ENCODE assay signal across 8 cellular contexts in the genomic region with DNA sequence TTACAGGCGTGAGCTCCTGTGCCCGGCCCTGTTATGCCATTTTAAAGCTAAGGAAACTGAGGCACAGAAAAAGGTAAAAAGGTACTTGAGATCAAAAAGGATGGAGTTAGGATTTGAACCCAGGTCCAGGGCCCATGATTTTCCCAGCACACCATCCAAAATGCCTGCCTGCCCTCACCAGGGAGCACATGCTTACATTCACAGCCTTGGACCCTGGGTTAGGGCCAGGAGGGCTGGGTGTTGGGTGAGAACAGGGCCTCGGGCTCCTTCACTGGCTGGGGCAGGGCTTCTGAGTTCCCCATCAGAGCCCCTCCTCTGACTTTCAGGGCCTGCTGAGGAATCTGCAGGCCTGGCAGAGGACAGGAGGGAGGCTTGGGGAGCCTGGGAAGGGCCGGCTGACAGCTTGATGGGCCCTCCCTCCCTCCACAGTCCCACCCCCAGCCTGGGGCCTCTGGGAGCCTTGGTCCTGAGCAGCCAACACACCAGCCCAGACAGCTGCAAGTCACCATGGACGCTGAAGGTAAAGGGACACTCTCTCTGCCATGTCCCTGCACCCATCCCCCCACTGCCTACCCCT. TPM values are rescaled to one million over a fixed set of nuclear protein-coding genes. Genes with fewer than 3 reads are reported as not detected.
DNase-seq lines count a peak whose midpoint lies in the region; ATAC-seq and TF ChIP-seq lines count a peak whose summit lies in the region.

A gene (plus strand): TSS at position 490 of the 577 bp plus-strand sequence. CDS start 18 bp downstream, at position 508.

- H3K36me3 ChIP-seq in PC-9 (ENCODE audit: low read depth) (peaks cover 6% of the 10 kb centered on the region; the same call in 1 of the 2 replicates), liver (ENCODE audit: control insufficient read depth in 4 of 4, insufficient read depth in 3 of 4, low read depth in 1 of 4, low read length in 3 of 4) (peaks cover 0 to 2% (median 0%) of the 10 kb centered on the region in 4 donors), thoracic aorta (no peaks in the 10 kb centered on the region)

- H3K4me1 ChIP-seq in PC-9 (replicated peaks; ENCODE audit: insufficient read depth) = peaks cover 14% of the 10 kb centered on the region
- H3K4me1 ChIP-seq in liver (ENCODE audit: control insufficient read depth in 4 of 4, insufficient read depth in 4 of 4, low read length in 3 of 4) = peaks cover 3 to 16% (median 8%) of the 10 kb centered on the region in 4 donors
- peaks cover 0 to 5% of the 10 kb centered on the region in 2 donors for H3K4me1 ChIP-seq in thoracic aorta (ENCODE audit: control insufficient read depth in 1 of 2, low read depth in 2 of 2)

- peak within 1 kb of the TSS; percentile 71 to 87 for H3K9ac ChIP-seq in liver (ENCODE audit: low read depth in 1 of 2, low read length in 2 of 2)

- BruUV-seq in PC-9 (replicated peaks; lab: Mats Ljungman, UMichigan) = no TSS peak

- H2AFZ ChIP-seq in PC-9 = peak within 1 kb of the TSS; percentile 77

- peaks cover 45% of the 10 kb centered on the region for H3K79me2 ChIP-seq in PC-9 (ENCODE audit: low read depth)

- peaks cover 13% of the 10 kb centered on the region; the same call in 1 of the 2 replicates for H3F3A ChIP-seq in PC-9 (ENCODE audit: insufficient read depth, low read depth)

- TF ChIP-seq RAD21 in liver (IDR thresholded peaks at IDR 0.05) = no peak

- H3K27ac ChIP-seq in PC-9 (peak within 1 kb of the TSS; percentile 81), coronary artery (no peak within 1 kb of the TSS), liver (ENCODE audit: low read depth in 1 of 2, low read length in 2 of 2) (peak within 1 kb of the TSS; percentile 82 to 93), thoracic aorta (no peak within 1 kb of the TSS)

- no peaks in the 10 kb centered on the region for H3K9me3 ChIP-seq in PC-9 (ENCODE audit: insufficient read depth, low read depth)
- no peaks in the 10 kb centered on the region for H3K9me3 ChIP-seq in liver (ENCODE audit: control insufficient read depth in 4 of 4, low read length in 3 of 4)
- H3K9me3 ChIP-seq in thoracic aorta = no peaks in the 10 kb centered on the region

- peak; percentile 11 for DNase-seq in stimulated activated CD4-positive, alpha-beta T cell treated with anti-CD3 and anti-CD28 coated beads, Interleukin-15, amount 100 ng/mL, for 24 hours
- no peak for DNase-seq in stimulated activated CD4-positive, alpha-beta T cell treated with anti-CD3 and anti-CD28 coated beads, Interleukin-2, amount 100 ng/mL, for 48 hours
- DNase-seq in PC-9 = peak; percentile 78 to 88
- DNase-seq in coronary artery (ENCODE audit: low spot score) = no peak
- no peak for DNase-seq in thoracic aorta (ENCODE audit: low spot score)
- DNase-seq in GOT3 (lab: John Stamatoyannopoulos, UW) = no peak

- POLR2A ChIA-PET in PC-9 (lab: Charles Lee; ENCODE audit: unreplicated experiment) = interaction anchor here (0.5 kb wide), 1 partner anchor 295 kb away, joined by 3 read pairs; a partner anchor contains a TSS

- peak within 1 kb of the TSS; percentile 86 for H3K4me2 ChIP-seq in PC-9

- CTCF ChIA-PET in PC-9 (lab: Charles Lee) = interaction anchor here (1.0 kb wide), 1 partner anchor 51 kb away, joined by 9 read pairs; no protein-coding TSS in a partner anchor

- H3K4me3 ChIP-seq in PC-9 = peak within 1 kb of the TSS; percentile 75
- peak within 1 kb of the TSS; percentile 33 for H3K4me3 ChIP-seq in coronary artery
- H3K4me3 ChIP-seq in liver (ENCODE audit: low read depth in 1 of 3, low read length in 3 of 3) = peak within 1 kb of the TSS; percentile 57 to 86 (median 75)
- peak within 1 kb of the TSS; percentile 37 for H3K4me3 ChIP-seq in thoracic aorta

- ATAC-seq in thoracic aorta (ENCODE audit: insufficient number of reproducible peaks, low FRiP score, low read depth) (no peak), GM19351 (IDR thresholded peaks at IDR 0.05; ENCODE audit: unreplicated experiment) (no peak)

- TF ChIP-seq CTCF in PC-9 (conservative IDR thresholded peaks at IDR 0.05) (no peak), coronary artery (IDR thresholded peaks at IDR 0.05) (no peak), liver (IDR thresholded peaks at IDR 0.05; ENCODE audit: low read depth, low read length, missing input control) (no peak), thoracic aorta (IDR thresholded peaks at IDR 0.05) (no peak)

- WGBS in liver = 50% methylated on average over 5 of the region's 5 CpGs

- no peaks in the 10 kb centered on the region for H3K9me2 ChIP-seq in PC-9 (ENCODE audit: insufficient read depth)

- no peaks in the 10 kb centered on the region for H3K27me3 ChIP-seq in PC-9 (ENCODE audit: insufficient read depth, low read depth)
- H3K27me3 ChIP-seq in liver (ENCODE audit: control insufficient read depth in 4 of 4, insufficient read depth in 4 of 4, low read length in 3 of 4) = no peaks in the 10 kb centered on the region
- no peaks in the 10 kb centered on the region for H3K27me3 ChIP-seq in thoracic aorta (replicated peaks; ENCODE audit: insufficient read depth)

- intact Hi-C loops in PC-9 (cut with micrococcal nuclease; ENCODE audit: unreplicated experiment) = no loop called here

- H4K20me1 ChIP-seq in PC-9 (ENCODE audit: insufficient read depth) = peaks cover 18% of the 10 kb centered on the region; the same call in 1 of the 2 replicates

TF ChIP-seq in liver, 16 proteins besides CTCF, POLR2A, EP300 and RAD21:
- TF ChIP-seq FOXA1 (IDR thresholded peaks at IDR 0.05) (no peak), TAF1 (conservative IDR thresholded peaks at IDR 0.05) (peak; percentile 76), JUND (IDR thresholded peaks at IDR 0.05) (no peak), RXRA (IDR thresholded peaks at IDR 0.05) (no peak), HNF4G (IDR thresholded peaks at IDR 0.05) (no peak), HNF4A (conservative IDR thresholded peaks at IDR 0.05) (peak in 1 of 2 donors; percentile 15), GABPA (IDR thresholded peaks at IDR 0.05 in 1 of 2, conservative IDR thresholded peaks at IDR 0.05 in 1 of 2) (no peak), SP1 (IDR thresholded peaks at IDR 0.05) (no peak), FOXA2 (IDR thresholded peaks at IDR 0.05) (no peak), YY1 (IDR thresholded peaks at IDR 0.05) (peak; percentile 63), NR2F2 (IDR thresholded peaks at IDR 0.05) (no peak), EGR1 (IDR thresholded peaks at IDR 0.05; ENCODE audit: low read depth in 2 of 2) (no peak)
- TF ChIP-seq, protein P1, sequence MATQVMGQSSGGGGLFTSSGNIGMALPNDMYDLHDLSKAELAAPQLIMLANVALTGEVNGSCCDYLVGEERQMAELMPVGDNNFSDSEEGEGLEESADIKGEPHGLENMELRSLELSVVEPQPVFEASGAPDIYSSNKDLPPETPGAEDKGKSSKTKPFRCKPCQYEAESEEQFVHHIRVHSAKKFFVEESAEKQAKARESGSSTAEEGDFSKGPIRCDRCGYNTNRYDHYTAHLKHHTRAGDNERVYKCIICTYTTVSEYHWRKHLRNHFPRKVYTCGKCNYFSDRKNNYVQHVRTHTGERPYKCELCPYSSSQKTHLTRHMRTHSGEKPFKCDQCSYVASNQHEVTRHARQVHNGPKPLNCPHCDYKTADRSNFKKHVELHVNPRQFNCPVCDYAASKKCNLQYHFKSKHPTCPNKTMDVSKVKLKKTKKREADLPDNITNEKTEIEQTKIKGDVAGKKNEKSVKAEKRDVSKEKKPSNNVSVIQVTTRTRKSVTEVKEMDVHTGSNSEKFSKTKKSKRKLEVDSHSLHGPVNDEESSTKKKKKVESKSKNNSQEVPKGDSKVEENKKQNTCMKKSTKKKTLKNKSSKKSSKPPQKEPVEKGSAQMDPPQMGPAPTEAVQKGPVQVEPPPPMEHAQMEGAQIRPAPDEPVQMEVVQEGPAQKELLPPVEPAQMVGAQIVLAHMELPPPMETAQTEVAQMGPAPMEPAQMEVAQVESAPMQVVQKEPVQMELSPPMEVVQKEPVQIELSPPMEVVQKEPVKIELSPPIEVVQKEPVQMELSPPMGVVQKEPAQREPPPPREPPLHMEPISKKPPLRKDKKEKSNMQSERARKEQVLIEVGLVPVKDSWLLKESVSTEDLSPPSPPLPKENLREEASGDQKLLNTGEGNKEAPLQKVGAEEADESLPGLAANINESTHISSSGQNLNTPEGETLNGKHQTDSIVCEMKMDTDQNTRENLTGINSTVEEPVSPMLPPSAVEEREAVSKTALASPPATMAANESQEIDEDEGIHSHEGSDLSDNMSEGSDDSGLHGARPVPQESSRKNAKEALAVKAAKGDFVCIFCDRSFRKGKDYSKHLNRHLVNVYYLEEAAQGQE (IDR thresholded peaks at IDR 0.05) = no peak
- TF ChIP-seq, protein P2, sequence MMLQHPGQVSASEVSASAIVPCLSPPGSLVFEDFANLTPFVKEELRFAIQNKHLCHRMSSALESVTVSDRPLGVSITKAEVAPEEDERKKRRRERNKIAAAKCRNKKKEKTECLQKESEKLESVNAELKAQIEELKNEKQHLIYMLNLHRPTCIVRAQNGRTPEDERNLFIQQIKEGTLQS (IDR thresholded peaks at IDR 0.05) = no peak
- TF ChIP-seq, protein P3, sequence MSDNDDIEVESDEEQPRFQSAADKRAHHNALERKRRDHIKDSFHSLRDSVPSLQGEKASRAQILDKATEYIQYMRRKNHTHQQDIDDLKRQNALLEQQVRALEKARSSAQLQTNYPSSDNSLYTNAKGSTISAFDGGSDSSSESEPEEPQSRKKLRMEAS (IDR thresholded peaks at IDR 0.05) = peak; percentile 29
- TF ChIP-seq, protein P4, sequence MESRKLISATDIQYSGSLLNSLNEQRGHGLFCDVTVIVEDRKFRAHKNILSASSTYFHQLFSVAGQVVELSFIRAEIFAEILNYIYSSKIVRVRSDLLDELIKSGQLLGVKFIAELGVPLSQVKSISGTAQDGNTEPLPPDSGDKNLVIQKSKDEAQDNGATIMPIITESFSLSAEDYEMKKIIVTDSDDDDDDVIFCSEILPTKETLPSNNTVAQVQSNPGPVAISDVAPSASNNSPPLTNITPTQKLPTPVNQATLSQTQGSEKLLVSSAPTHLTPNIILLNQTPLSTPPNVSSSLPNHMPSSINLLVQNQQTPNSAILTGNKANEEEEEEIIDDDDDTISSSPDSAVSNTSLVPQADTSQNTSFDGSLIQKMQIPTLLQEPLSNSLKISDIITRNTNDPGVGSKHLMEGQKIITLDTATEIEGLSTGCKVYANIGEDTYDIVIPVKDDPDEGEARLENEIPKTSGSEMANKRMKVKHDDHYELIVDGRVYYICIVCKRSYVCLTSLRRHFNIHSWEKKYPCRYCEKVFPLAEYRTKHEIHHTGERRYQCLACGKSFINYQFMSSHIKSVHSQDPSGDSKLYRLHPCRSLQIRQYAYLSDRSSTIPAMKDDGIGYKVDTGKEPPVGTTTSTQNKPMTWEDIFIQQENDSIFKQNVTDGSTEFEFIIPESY (IDR thresholded peaks at IDR 0.05) = no peak

RNA-seq across cellular contexts. Expression of the gene that starts here (rescaled TPM):
- total RNA-seq in PC-9 (2021) (247 and 310 TPM in 2 replicates), liver (10 to 100 TPM; 79.4 to 81.7 TPM), thoracic aorta (1 to 10 TPM in 1 of 2 donors, under 1 TPM in 1; 0.95 to 1.3 TPM)
- 100 to 1,000 TPM; 119 to 143 TPM for polyA plus RNA-seq in liver

Comparison
In these comparisons a context has a peak if more than half of its experiments do, and no peak if none do; other contexts are left out.
1. RNA of the gene that starts here (total RNA-seq): 247 to 310 TPM in PC-9 and 79.4 to 81.7 TPM in liver; 0.95 to 1.3 TPM in thoracic aorta; every median in the first group is over 10 times any median in the second.
2. DNase-seq: peak in stimulated activated CD4-positive, alpha-beta T cell treated with anti-CD3 and anti-CD28 coated beads, Interleukin-15, amount 100 ng/mL, for 24 hours (single experiment) and PC-9 (2 of 2); none in stimulated activated CD4-positive, alpha-beta T cell treated with anti-CD3 and anti-CD28 coated beads, Interleukin-2, amount 100 ng/mL, for 48 hours (0 of 2), coronary artery (single experiment), thoracic aorta (single experiment) and GOT3 (single experiment).
3. H3K27ac ChIP-seq: peak in PC-9 (single experiment) and liver (2 of 2); none in coronary artery (0 of 2) and thoracic aorta (0 of 2).
4. Peak in every context shown above with its lines, with median percentiles within 50 percentile points of each other: H3K4me3 ChIP-seq.